In the genomic region with DNA sequence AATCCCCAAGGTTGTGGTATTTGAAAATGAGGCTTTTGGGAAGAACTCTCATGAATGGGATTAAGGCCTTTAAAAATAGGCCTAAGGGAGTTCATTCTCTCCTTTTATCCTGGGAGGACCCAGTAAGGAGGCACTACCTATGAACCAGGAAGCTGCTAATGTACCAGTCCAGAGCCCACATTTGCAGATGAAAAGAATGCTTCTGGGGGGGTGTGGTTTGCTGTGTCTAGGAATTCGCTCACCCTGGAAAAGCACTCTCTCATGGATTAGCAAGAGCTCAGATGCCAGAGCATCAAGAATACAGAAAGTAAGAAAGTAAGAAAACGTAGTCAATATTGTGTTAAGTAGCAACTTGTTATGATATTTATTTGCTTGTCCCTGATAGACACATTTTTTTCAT, we compare ENCODE assay signal across 28 cellular contexts.
"Had no signal": no experiment of that assay in that cellular context is flagged by ENCODE, and none has a peak within 500 bp of the region (broad histone marks: within the 10 kb centered on the region; RNA-seq: fewer than 3 reads in every experiment).

No MANE protein-coding gene starts in this region.

- H3K9me3 ChIP-seq: adrenal gland, body of pancreas, breast epithelium had no signal

- DNase-seq: activated CD4-positive, alpha-beta memory T cell treated with anti-CD3 and anti-CD28 coated beads, Interleukin-2, amount 10 ng/mL, durations not matched to agents 7 days and 5 days; activated CD4-positive, alpha-beta T cell treated with anti-CD3 and anti-CD28 coated beads for 1 hour; activated CD4-positive, alpha-beta T cell treated with anti-CD3 and anti-CD28 coated beads for 36 hours; activated CD4-positive, alpha-beta T cell treated with anti-CD3 and anti-CD28 coated beads for 48 hours; activated CD4-positive, alpha-beta T cell treated with anti-CD3 and anti-CD28 coated beads, Interleukin-2, amount 10 ng/mL, durations not matched to agents 7 days and 5 days; activated CD4-positive, alpha-beta T cell treated with anti-CD3 and anti-CD28 coated beads, Interleukin-2, amount 50 U/mL, for 48 hours; activated CD4-positive, CD25-positive, alpha-beta regulatory T cell; activated CD8-positive, alpha-beta memory T cell treated with anti-CD3 and anti-CD28 coated beads, Interleukin-2, amount 50 U/mL, for 4 hours; activated CD8-positive, alpha-beta T cell treated with anti-CD3 and anti-CD28 coated beads, Interleukin-2, amount 10 ng/mL, durations not matched to agents 7 days and 5 days; activated effector memory CD4-positive, alpha-beta T cell treated with anti-CD3 and anti-CD28 coated beads, Interleukin-2, amount 50 U/mL, for 16 hours; activated gamma-delta T cell treated with Interleukin-2 at 50 U/mL for 16 hours; activated naive CD4-positive, alpha-beta T cell; activated naive CD4-positive, alpha-beta T cell treated with anti-CD3 and anti-CD28 coated beads for 36 hours; activated naive CD4-positive, alpha-beta T cell treated with anti-CD3 and anti-CD28 coated beads, Interleukin-2, amount 50 U/mL, for 16 hours; activated naive CD8-positive, alpha-beta T cell treated with anti-CD3 and anti-CD28 coated beads for 36 hours; activated T-cell treated with anti-CD3 and anti-CD28 coated beads, Interleukin-2, amount 50 U/mL, for 24 hours; activated T-cell treated with anti-CD3 and anti-CD28 coated beads, Interleukin-2, amount 50 U/mL, for 48 hours; adrenal gland; amniotic stem cell; aorta; body of pancreas; brain microvascular endothelial cell; central memory CD4-positive, alpha-beta T cell; T-helper 1 cell; T-helper 2 cell; T-helper 9 cell had no signal

- H3K27ac ChIP-seq: adrenal gland, body of pancreas, brain microvascular endothelial cell, breast epithelium, VCaP had no signal

- H3K4me1 ChIP-seq: adrenal gland, body of pancreas, breast epithelium had no signal

- H3K4me3 ChIP-seq: adrenal gland, body of pancreas, breast epithelium had no signal

- H3K36me3 ChIP-seq: adrenal gland, brain microvascular endothelial cell, breast epithelium had no signal

- H3K27me3 ChIP-seq: adrenal gland, body of pancreas, brain microvascular endothelial cell, breast epithelium had no signal
